ENCODE assay signal across 8 cellular contexts in the genomic region with DNA sequence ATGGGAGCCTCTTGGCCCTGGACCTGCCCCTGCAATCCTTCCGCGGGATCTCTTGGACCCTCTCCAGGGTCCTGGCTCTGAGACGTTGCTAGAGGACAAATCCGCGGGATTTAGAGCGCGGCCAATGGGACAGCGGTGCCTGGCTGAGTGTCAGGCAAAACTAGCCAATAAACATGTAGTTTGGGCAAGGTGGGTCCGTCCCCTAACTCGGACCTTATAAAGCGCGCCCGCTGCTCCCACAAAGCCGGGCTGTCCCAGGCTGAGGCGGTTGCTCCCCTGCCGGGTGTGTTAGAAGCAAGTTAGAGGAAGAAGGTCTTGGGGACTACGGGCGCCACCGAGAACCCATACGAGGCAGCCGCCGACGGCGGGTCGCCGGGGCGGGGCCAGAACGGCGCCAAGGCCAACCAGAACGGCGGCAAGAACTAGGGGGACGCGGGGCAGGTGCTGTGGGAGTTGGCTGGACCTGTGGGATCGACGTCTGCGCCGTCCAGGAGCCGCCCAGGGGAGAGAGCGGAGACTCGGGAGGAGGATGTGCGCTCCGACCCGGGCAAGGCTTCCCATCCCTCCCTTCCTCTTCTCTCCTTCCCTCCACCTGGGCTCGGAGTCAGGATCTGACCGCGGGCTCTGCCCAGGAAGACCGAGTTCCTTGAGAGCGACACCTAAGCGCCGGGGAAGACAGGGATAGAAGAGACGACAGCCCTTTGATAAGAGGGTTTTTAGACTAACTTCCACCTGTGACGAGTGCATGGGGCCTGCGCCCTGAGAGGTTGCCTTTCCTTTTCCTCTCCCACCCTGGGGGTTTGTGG. TPM values are rescaled to one million over a fixed set of nuclear protein-coding genes. Genes with fewer than 3 reads are reported as not detected.
DNase-seq lines count a peak whose midpoint lies in the region; ATAC-seq and TF ChIP-seq lines count a peak whose summit lies in the region.

No MANE protein-coding gene starts in this region.

- 2 to 3% methylated on average over 49 to 53 of the region's 53 CpGs for WGBS in esophagus, 2 donors

- peak; percentile 88 for ATAC-seq in GM21515 (IDR thresholded peaks at IDR 0.05; ENCODE audit: unreplicated experiment)
- peak; percentile 98 for ATAC-seq in mucosa of descending colon

- H3K4me3 ChIP-seq in esophagus (ENCODE audit: low read depth in 1 of 2, low read length in 2 of 2) (peak overlapping the region; percentile 67 to 75), mucosa of descending colon (peak overlapping the region; percentile 56)

- intact Hi-C loops in mucosa of descending colon (cut with DNase I, micrococcal nuclease) = loop anchor here (5.0 to 10.0 kb wide), 3 partner anchors 70 to 380 kb away; a partner anchor contains a TSS

- no peak for TF ChIP-seq CTCF in mucosa of descending colon (IDR thresholded peaks at IDR 0.05)

- peak overlapping the region; percentile 70 to 73 for H3K27ac ChIP-seq in esophagus (ENCODE audit: low read depth in 2 of 2, low read length in 1 of 2)

- H3K4me1 ChIP-seq in esophagus (ENCODE audit: control insufficient read depth in 2 of 2, insufficient read depth in 2 of 2, low read length in 1 of 2) (peaks cover 2 to 5% of the 10 kb centered on the region in 2 donors), mucosa of descending colon (ENCODE audit: low read depth) (peaks cover 7% of the 10 kb centered on the region)

- H3K36me3 ChIP-seq in esophagus (ENCODE audit: control insufficient read depth in 2 of 2, insufficient read depth in 2 of 2, low read length in 1 of 2) (no peaks in the 10 kb centered on the region), mucosa of descending colon (ENCODE audit: low read depth) (no peaks in the 10 kb centered on the region)

- H3K27me3 ChIP-seq in esophagus (ENCODE audit: control insufficient read depth in 1 of 2, insufficient read depth in 2 of 2, low read length in 2 of 2) = no peaks in the 10 kb centered on the region

- H3K9me3 ChIP-seq in esophagus (ENCODE audit: control insufficient read depth in 2 of 2, insufficient read depth in 1 of 2, low read depth in 1 of 2, low read length in 1 of 2) = no peaks in the 10 kb centered on the region
- H3K9me3 ChIP-seq in mucosa of descending colon = no peaks in the 10 kb centered on the region

- DNase-seq in DMS114 treated with DMSO at 0.1 percent for 48 hours (lab: John Stamatoyannopoulos, UW; ENCODE audit: unreplicated experiment) = peak; percentile 96
- DNase-seq in HUDEP-2 (lab: John Stamatoyannopoulos, UW; ENCODE audit: unreplicated experiment in 76 of 76) = peak in 75 of 76 experiments; percentile 52 to 97 (median 90)
- peak; percentile 88 for DNase-seq in NOMO-1 treated with dmso at 0.1 percent for 144 hours (lab: John Stamatoyannopoulos, UW; ENCODE audit: unreplicated experiment)
- peak; percentile 59 for DNase-seq in activated T-cell treated with anti-CD3 and anti-CD28 coated beads for 24 hours (ENCODE audit: low read depth)
- DNase-seq in mucosa of descending colon = peak; percentile 91 to 94 (median 92)
- peak; percentile 45 for DNase-seq in stimulated activated CD8-positive, alpha-beta memory T cell treated with anti-CD3 and anti-CD28 coated beads, Interleukin-7, amount 100 ng/mL, for 24 hours (ENCODE audit: low read depth)

RNA-seq across cellular contexts. Expression of a gene that starts 6.5 kb away (rescaled TPM):
- 10 to 100 TPM; 30.8 to 43.2 TPM for polyA plus RNA-seq in esophagus
- total RNA-seq in mucosa of descending colon = 10 to 100 TPM; 14.1 to 18.5 (median 17.7) TPM

Comparison
In these comparisons a context has a peak if more than half of its experiments do, and no peak if none do; other contexts are left out.
1. Peak in every context shown above with its lines: DNase-seq, ATAC-seq, H3K4me3 ChIP-seq and H3K27ac ChIP-seq.
2. DNase-seq: peak in every context shown above with its lines; median percentile 96 in DMS114 treated with DMSO at 0.1 percent for 48 hours; 92 in mucosa of descending colon; 90 in HUDEP-2; 88 in NOMO-1 treated with dmso at 0.1 percent for 144 hours; 59 in activated T-cell treated with anti-CD3 and anti-CD28 coated beads for 24 hours; 45 in stimulated activated CD8-positive, alpha-beta memory T cell treated with anti-CD3 and anti-CD28 coated beads, Interleukin-7, amount 100 ng/mL, for 24 hours.